In the genomic region with DNA sequence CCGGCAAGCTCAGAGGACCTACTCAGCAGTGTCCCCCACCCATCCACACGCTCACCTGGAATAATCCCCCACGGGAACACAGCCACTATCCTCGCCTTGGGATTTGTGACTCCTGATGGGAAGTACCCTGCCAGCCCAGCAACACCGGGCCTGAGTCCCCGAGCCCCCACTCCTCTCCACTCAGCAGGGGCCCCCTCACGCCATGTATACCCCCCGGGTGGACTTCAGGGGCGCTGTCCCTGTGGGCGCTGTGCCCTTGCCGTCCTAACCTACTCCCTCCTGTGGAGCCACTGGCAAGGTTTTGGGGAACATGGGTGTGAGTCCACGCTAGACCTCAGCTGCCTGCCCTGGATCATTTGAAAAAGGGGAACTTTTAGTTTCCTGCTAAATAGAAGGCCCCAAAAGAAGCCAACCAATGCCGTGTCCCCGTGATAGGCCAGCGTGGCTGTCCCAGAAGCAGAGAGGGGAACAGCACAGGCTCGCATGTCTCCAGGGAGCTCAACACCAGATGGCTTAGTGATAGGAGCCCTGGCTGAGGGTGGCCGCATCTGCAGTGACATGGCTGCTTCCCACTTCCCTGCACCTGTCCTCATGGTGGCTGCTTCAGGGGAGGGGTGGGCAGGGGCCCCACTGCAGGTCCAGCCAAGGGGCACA, we compare ENCODE assay signal across 7 cellular contexts.
DNase-seq lines count a peak whose midpoint lies in the region; ATAC-seq and TF ChIP-seq lines count a peak whose summit lies in the region.

No MANE protein-coding gene starts in this region.

- H3K36me3 Mint-ChIP-seq in activated naive CD8-positive, alpha-beta T cell treated with anti-CD3 and anti-CD28 coated beads, Interleukin-2, amount 10 ng/mL, durations not matched to agents 7 days and 5 days: peaks cover 21% of the 10 kb centered on the region

- H3K27ac ChIP-seq in sigmoid colon: peak overlapping the region; percentile 32 to 74 (median 48)

- H3K4me1 ChIP-seq in sigmoid colon: peaks cover 0 to 44% (median 19%) of the 10 kb centered on the region in 4 donors

- peak overlapping the region; percentile 100 for H3K27ac Mint-ChIP-seq in activated naive CD8-positive, alpha-beta T cell treated with anti-CD3 and anti-CD28 coated beads, Interleukin-2, amount 10 ng/mL, durations not matched to agents 7 days and 5 days

- DNase-seq in activated naive CD8-positive, alpha-beta T cell treated with anti-CD3 and anti-CD28 coated beads, Interleukin-2, amount 10 ng/mL, durations not matched to agents 7 days and 5 days: no peak
- no peak for DNase-seq in sigmoid colon
- no peak for DNase-seq in left colon
- DNase-seq in middle frontal gyrus (ENCODE audit: extremely low spot score, low spot score): no peak
- no peak for DNase-seq in RPMI8226

- no peaks in the 10 kb centered on the region for H3K36me3 ChIP-seq in sigmoid colon

- H3K4me1 Mint-ChIP-seq in activated naive CD8-positive, alpha-beta T cell treated with anti-CD3 and anti-CD28 coated beads, Interleukin-2, amount 10 ng/mL, durations not matched to agents 7 days and 5 days: peaks cover 43% of the 10 kb centered on the region

- H3K27me3 Mint-ChIP-seq in activated naive CD8-positive, alpha-beta T cell treated with anti-CD3 and anti-CD28 coated beads, Interleukin-2, amount 10 ng/mL, durations not matched to agents 7 days and 5 days: no peaks in the 10 kb centered on the region

- POLR2A ChIA-PET in activated naive CD8-positive, alpha-beta T cell treated with anti-CD3 and anti-CD28 coated beads, Interleukin-2, amount 10 ng/mL, durations not matched to agents 7 days and 5 days (lab: Charles Lee): interaction anchor here (1.7 to 2.6 kb wide), 3 partner anchors 10 to 15 kb away, joined by 4 to 21 read pairs (median 17); no protein-coding TSS in a partner anchor

- 65 to 87% methylated on average over 17 of the region's 17 CpGs for WGBS in sigmoid colon, 2 donors

- TF ChIP-seq POLR2A in sigmoid colon (IDR thresholded peaks at IDR 0.05): no peak

- no peak for TF ChIP-seq EP300 in sigmoid colon (IDR thresholded peaks at IDR 0.05)

- ATAC-seq in GM19397 (IDR thresholded peaks at IDR 0.05; ENCODE audit: unreplicated experiment) (peak; percentile 35), HG03565 (IDR thresholded peaks at IDR 0.05; ENCODE audit: unreplicated experiment) (peak; percentile 26), left colon (no peak)
- ATAC-seq in activated naive CD8-positive, alpha-beta T cell treated with anti-CD3 and anti-CD28 coated beads, Interleukin-2, amount 10 ng/mL, durations not matched to agents 7 days and 5 days (ENCODE audit: low read depth): no peak

- peak overlapping the region; percentile 90 for H3K4me3 Mint-ChIP-seq in activated naive CD8-positive, alpha-beta T cell treated with anti-CD3 and anti-CD28 coated beads, Interleukin-2, amount 10 ng/mL, durations not matched to agents 7 days and 5 days

- intact Hi-C loops in sigmoid colon (cut with DNase I) (no loop called here), left colon (cut with DNase I, micrococcal nuclease) (no loop called here)

- TF ChIP-seq CTCF in sigmoid colon (IDR thresholded peaks at IDR 0.05): no peak

- H3K27me3 ChIP-seq in sigmoid colon: no peaks in the 10 kb centered on the region

- H3K9me3 Mint-ChIP-seq in activated naive CD8-positive, alpha-beta T cell treated with anti-CD3 and anti-CD28 coated beads, Interleukin-2, amount 10 ng/mL, durations not matched to agents 7 days and 5 days: no peaks in the 10 kb centered on the region

- no peaks in the 10 kb centered on the region for H3K9me3 ChIP-seq in sigmoid colon

- H3K4me3 ChIP-seq in sigmoid colon: no peak overlapping the region

Comparison
In these comparisons a context has a peak if more than half of its experiments do, and no peak if none do; other contexts are left out.
1. ATAC-seq: peak in GM19397 (single experiment) and HG03565 (single experiment); none in activated naive CD8-positive, alpha-beta T cell treated with anti-CD3 and anti-CD28 coated beads, Interleukin-2, amount 10 ng/mL, durations not matched to agents 7 days and 5 days (single experiment) and left colon (single experiment).